ENCODE assay signal across 8 cellular contexts in genomic region chr1:18955442-18956188, GRCh38. TPM values are rescaled to one million over a fixed set of nuclear protein-coding genes. Genes with fewer than 3 reads are reported as not detected.
DNase-seq lines count a peak whose midpoint lies in the region; ATAC-seq, FAIRE-seq and TF ChIP-seq lines count a peak whose summit lies in the region.

No MANE protein-coding gene starts in this region.

- no peaks in the 10 kb centered on the region for H3K9me3 Mint-ChIP-seq in T-helper 1 cell treated with Interleukin-12 subunit alpha and Interleukin-12 subunit beta and Interleukin-4 antibody, amounts not matched to agents 30 μg/mL and 1 μg/mL, for 36 hours

- TF ChIP-seq RAD21 in GM12878 (IDR thresholded peaks at IDR 0.05; ENCODE audit: insufficient read depth, low read depth, low read length): no peak

- H3K4me2 ChIP-seq in GM12878 (ENCODE audit: control insufficient read depth, insufficient read depth): peak overlapping the region; percentile 98
- H3K4me2 ChIP-seq in keratinocyte (ENCODE audit: control insufficient read depth, extremely low read depth, insufficient read depth, low read depth, low read length): peak overlapping the region; percentile 91

- H3K27me3 ChIP-seq in GM12878 (replicated peaks in 1 of 2; ENCODE audit: control insufficient read depth in 2 of 2, insufficient read depth in 2 of 2, low read length in 1 of 2) (peaks cover 1 to 3% of the 10 kb centered on the region in 2 experiments; a peak in 3 of 4 replicates), keratinocyte (ENCODE audit: control insufficient read depth, extremely low read depth, insufficient read depth, low read length) (no peaks in the 10 kb centered on the region)

- H4K20me1 ChIP-seq in GM12878 (ENCODE audit: control insufficient read depth, insufficient read depth): 0 out of 2 replicates have a peak, but pooled peaks cover 2% of the 10 kb centered on the region
- peaks cover 17% of the 10 kb centered on the region for H4K20me1 ChIP-seq in keratinocyte (ENCODE audit: control insufficient read depth, extremely low read depth, insufficient read depth, low read length)

- H3K36me3 ChIP-seq in GM12878 (ENCODE audit: control insufficient read depth in 2 of 2, insufficient read depth in 2 of 2, low read length in 1 of 2): no peaks in the 10 kb centered on the region
- peaks cover 2 to 23% of the 10 kb centered on the region in 2 experiments for H3K36me3 ChIP-seq in keratinocyte (ENCODE audit: control insufficient read depth in 2 of 2, extremely low read depth in 1 of 2, insufficient read depth in 2 of 2, low read length in 2 of 2)

- H3K9ac ChIP-seq in GM12878 (ENCODE audit: control insufficient read depth, insufficient read depth, low read length) (peak overlapping the region; percentile 52; the same call in 1 of the 2 replicates), keratinocyte (ENCODE audit: control insufficient read depth, extremely low read depth, insufficient read depth, low read length) (peak overlapping the region; percentile 78)

- peaks cover 40% of the 10 kb centered on the region for H3K79me2 ChIP-seq in GM12878 (ENCODE audit: control insufficient read depth, insufficient read depth, low read length)
- peaks cover 58% of the 10 kb centered on the region for H3K79me2 ChIP-seq in keratinocyte (ENCODE audit: control insufficient read depth, insufficient read depth, low read length)

- H2AFZ ChIP-seq in GM12878 (ENCODE audit: control insufficient read depth, low read depth, low read length): peak overlapping the region; percentile 74
- no peak overlapping the region for H2AFZ ChIP-seq in keratinocyte (ENCODE audit: control insufficient read depth, low read length)

- peak; percentile 21 for TF ChIP-seq CTCF in AG04449 (IDR thresholded peaks at IDR 0.05; ENCODE audit: insufficient read depth, low read length, missing control alignments)
- peak in 1 of 3 experiments; percentile 21; a peak in 2 of 6 replicates for TF ChIP-seq CTCF in GM12878 (IDR thresholded peaks at IDR 0.05 in 2 of 3, conservative IDR thresholded peaks at IDR 0.05 in 1 of 3; ENCODE audit: control insufficient read depth in 2 of 3, extremely low read depth in 1 of 3, insufficient read depth in 1 of 3, low read depth in 3 of 3, low read length in 3 of 3)
- TF ChIP-seq CTCF in keratinocyte (optimal IDR thresholded peaks at IDR 0.05 in 1 of 3, IDR thresholded peaks at IDR 0.05 in 1 of 3, conservative IDR thresholded peaks at IDR 0.05 in 1 of 3; ENCODE audit: extremely low read depth in 1 of 3, insufficient read depth in 2 of 3, low read length in 3 of 3): no peak

- in situ Hi-C loops in GM12878 (cut with MboI): no loop called here

- TF ChIP-seq EP300 in GM12878 (IDR thresholded peaks at IDR 0.05; ENCODE audit: borderline replicate concordance in 1 of 2, control insufficient read depth in 1 of 2, low read depth in 2 of 2, low read length in 2 of 2): no peak

- peak overlapping the region; percentile 86 for H3K4me3 Mint-ChIP-seq in T-helper 1 cell treated with Interleukin-12 subunit alpha and Interleukin-12 subunit beta and Interleukin-4 antibody, amounts not matched to agents 30 μg/mL and 1 μg/mL, for 36 hours

- H3K4me3 ChIP-seq in AG04449 (ENCODE audit: low read depth, low read length): peak overlapping the region; percentile 75
- peak overlapping the region; percentile 70 for H3K4me3 ChIP-seq in GM12878
- H3K4me3 ChIP-seq in keratinocyte (ENCODE audit: control insufficient read depth in 2 of 3, extremely low read depth in 1 of 3, insufficient read depth in 2 of 3, low read depth in 1 of 3, low read length in 3 of 3): peak overlapping the region; percentile 81 to 93 (median 86)

- peak; percentile 8 for ATAC-seq in HG03442 (IDR thresholded peaks at IDR 0.05; ENCODE audit: unreplicated experiment)
- peak; percentile 18 for ATAC-seq in GM12878
- ATAC-seq in GM19328 (IDR thresholded peaks at IDR 0.05; ENCODE audit: unreplicated experiment): no peak

- intact Hi-C loops in GM12878 (cut with micrococcal nuclease; ENCODE audit: unreplicated experiment): loop anchor here (1.0 to 10.0 kb wide), 2 partner anchors 56 to 249 kb away; no protein-coding TSS in a partner anchor

- H3K9me3 ChIP-seq in GM12878 (replicated peaks; ENCODE audit: control insufficient read depth, insufficient read depth, low read length) (no peaks in the 10 kb centered on the region), keratinocyte (ENCODE audit: control insufficient read depth, low read depth, low read length) (no peaks in the 10 kb centered on the region)

- FAIRE-seq in GM12878 (lab: Jason Lieb, UNC) (no peak), keratinocyte (lab: Jason Lieb, UNC) (no peak)

- TF ChIP-seq POLR2A in GM18526 (IDR thresholded peaks at IDR 0.05; ENCODE audit: extremely low read depth, insufficient read length) (peak; percentile 6), GM12878 (IDR thresholded peaks at IDR 0.05; ENCODE audit: low read depth, low read length) (peak; percentile 48)

- H3K36me3 Mint-ChIP-seq in T-helper 1 cell treated with Interleukin-12 subunit alpha and Interleukin-12 subunit beta and Interleukin-4 antibody, amounts not matched to agents 30 μg/mL and 1 μg/mL, for 36 hours (ENCODE audit: low read depth): peaks cover 14% of the 10 kb centered on the region

- CTCF ChIA-PET in AG04449 (lab: Yijun Ruan, JAX) (interaction anchor here (0.8 to 12.4 kb wide), 7 partner anchors 10 to 94 kb away, joined by 3 to 179 read pairs (median 3); no protein-coding TSS in a partner anchor), GM12878 (lab: Yijun Ruan, JAX) (interaction anchor here (0.9 to 11.6 kb wide), 7 partner anchors 28 to 149 kb away, joined by 3 to 117 read pairs (median 4); no protein-coding TSS in a partner anchor)

- dilution Hi-C loops in keratinocyte (cut with MboI; ENCODE audit: extremely low pct_ligation_motif_present, low sequenced_read_pairs): no loop called here

- H3K27ac Mint-ChIP-seq in T-helper 1 cell treated with Interleukin-12 subunit alpha and Interleukin-12 subunit beta and Interleukin-4 antibody, amounts not matched to agents 30 μg/mL and 1 μg/mL, for 36 hours: peak overlapping the region; percentile 78

- RAD21 ChIA-PET in GM12878 (lab: Charles Lee; ENCODE audit: unreplicated experiment): interaction anchor here (0.6 to 3.7 kb wide), 5 partner anchors 28 to 53 kb away, joined by 4 to 36 read pairs (median 5); partner anchors contain the start of gene ALDH4A1

- no peaks in the 10 kb centered on the region for H3K9me1 ChIP-seq in keratinocyte (ENCODE audit: control insufficient read depth, extremely low read depth, insufficient read depth, low read length)

- SMC1A ChIA-PET in GM12878 (lab: Charles Lee; ENCODE audit: uncharacterized antibody, unreplicated experiment): interaction anchor here (1.1 to 4.9 kb wide), 3 partner anchors 28 to 53 kb away, joined by 3 to 27 read pairs (median 8); partner anchors contain the start of gene ALDH4A1

- peak overlapping the region; percentile 8; the same call in 1 of the 2 replicates for H3K27ac ChIP-seq in GM12878 (ENCODE audit: control insufficient read depth, insufficient read depth)
- H3K27ac ChIP-seq in keratinocyte (ENCODE audit: control insufficient read depth, insufficient read depth, low read length): peak overlapping the region; percentile 81

- DNase-seq in AG04449 (ENCODE audit: low read depth, low spot score): no peak
- DNase-seq in GM12878 (ENCODE audit: low read depth, low spot score): no peak
- DNase-seq in keratinocyte (ENCODE audit: low read depth, low spot score): no peak
- peak; percentile 69 for DNase-seq in stimulated activated CD4-positive, alpha-beta T cell treated with anti-CD3 and anti-CD28 coated beads, Interleukin-4, amount 100 ng/mL, for 1 hour

- POLR2A ChIA-PET in AG04449 (lab: Yijun Ruan, JAX): interaction anchor here (1.1 to 2.1 kb wide), 4 partner anchors 11 to 34 kb away, joined by 3 to 8 read pairs (median 6); no protein-coding TSS in a partner anchor
- POLR2A ChIA-PET in GM12878 (lab: Charles Lee): interaction anchor here (3.0 kb wide), 1 partner anchor 28 kb away, joined by 13 read pairs; no protein-coding TSS in a partner anchor

- WGBS in GM12878 (ENCODE audit: insufficient coverage, insufficient replicate concordance, low lambda C conversion rate, missing lambda C conversion rate): under 1% methylated on average over 88 of the region's 89 CpGs

- H3K4me1 Mint-ChIP-seq in T-helper 1 cell treated with Interleukin-12 subunit alpha and Interleukin-12 subunit beta and Interleukin-4 antibody, amounts not matched to agents 30 μg/mL and 1 μg/mL, for 36 hours (ENCODE audit: low read depth): peaks cover 58% of the 10 kb centered on the region

- H3K4me1 ChIP-seq in GM12878 (ENCODE audit: control insufficient read depth, insufficient read depth, low read length) (peaks cover 50% of the 10 kb centered on the region), keratinocyte (ENCODE audit: control insufficient read depth, extremely low read depth, insufficient read depth, low read length) (peaks cover 50% of the 10 kb centered on the region)

- H3K27me3 Mint-ChIP-seq in T-helper 1 cell treated with Interleukin-12 subunit alpha and Interleukin-12 subunit beta and Interleukin-4 antibody, amounts not matched to agents 30 μg/mL and 1 μg/mL, for 36 hours (ENCODE audit: low read depth): peaks cover 32% of the 10 kb centered on the region

- no TSS peak for BruUV-seq in GM12878 (replicated peaks; lab: Mats Ljungman, UMichigan)

RNA-seq across cellular contexts. Expression of gene IFFO2, which starts 0.9 kb away (rescaled TPM):
- 9.6 and 13.0 TPM in 2 replicates for total RNA-seq in GM12878 (2013; cell fraction: nucleolus; rRNA removed)
- total RNA-seq in GM12878 (2014; rRNA removed) (15.0 and 16.0 TPM in 2 replicates), GM12878 (2014; rRNA removed; fragmentation: Illumina TruSeq; extraction: Trizol) (7.7 and 8.1 TPM in 2 replicates), GM12878 (2021) (18.4 and 20.5 TPM in 2 replicates)
- polyA plus RNA-seq in GM12878 (2011; ENCODE audit: low read depth): 3.6 TPM
- polyA plus RNA-seq in GM12878 (2011; rRNA removed) (2.7 and 5.7 TPM in 2 replicates), GM12878 (2014; fragmentation: Illumina TruSeq; extraction: Trizol) (8.6 and 9.1 TPM in 2 replicates), GM12878 (2014; fragmentation: Nextera tagmentation; extraction: Ambion mirVana) (1 to 10 TPM; 1.2 to 1.9 TPM), GM12878 (2014; rRNA removed) (11.1 and 14.9 TPM in 2 replicates), GM12878 (2016; fragmentation: Nextera tagmentation; extraction: Ambion mirVana) (1 to 10 TPM; 2.8 to 5.5 TPM), keratinocyte (55.0 to 61.5 TPM (median 57.9 TPM) in 3 replicates)
- polyA plus RNA-seq in GM12878 (2011; cell fraction: cytosol; rRNA removed): 14.6 and 20.7 TPM in 2 replicates
- 10.7 and 12.4 TPM in 2 replicates for polyA plus RNA-seq in GM12878 (2011; cell fraction: nucleus; rRNA removed)
- 8.3 and 8.4 TPM in 2 replicates for polyA plus RNA-seq in GM12878 (2012)
- polyA minus RNA-seq in GM12878 (2011; rRNA and poly(A)+ RNA removed): 10.1 and 13.3 TPM in 2 replicates
- polyA minus RNA-seq in GM12878 (2011; cell fraction: cytosol; rRNA and poly(A)+ RNA removed): 5.2 and 7.2 TPM in 2 replicates
- polyA minus RNA-seq in GM12878 (2011; cell fraction: nucleus; rRNA and poly(A)+ RNA removed): 1.3 and 3.7 TPM in 2 replicates
- 124 TPM for polyA plus RNA-seq in keratinocyte (2011; ENCODE audit: low read depth)
- 43.0 and 79.6 TPM in 2 replicates for polyA plus RNA-seq in keratinocyte (2011; cell fraction: cytosol; rRNA removed)
- polyA plus RNA-seq in keratinocyte (2011; cell fraction: nucleus; rRNA removed): 145 and 193 TPM in 2 replicates
- polyA plus RNA-seq in keratinocyte (2012; ENCODE audit: low replicate concordance): 72.9 and 75.0 TPM in 2 replicates
- polyA minus RNA-seq in keratinocyte: 106 to 194 TPM (median 118 TPM) in 3 replicates
- polyA minus RNA-seq in keratinocyte (2011; cell fraction: cytosol; rRNA and poly(A)+ RNA removed): 127 TPM
- polyA minus RNA-seq in keratinocyte (2011; cell fraction: nucleus; rRNA and poly(A)+ RNA removed): 82.3 and 144 TPM in 2 replicates

RNA-seq across cellular contexts. Expression of gene ALDH4A1, which starts 53.3 kb away (rescaled TPM):
- 4.4 and 6.2 TPM in 2 replicates for total RNA-seq in GM12878 (2013; cell fraction: nucleolus; rRNA removed)
- total RNA-seq in GM12878 (2014; rRNA removed) (12.2 and 15.0 TPM in 2 replicates), GM12878 (2014; rRNA removed; fragmentation: Illumina TruSeq; extraction: Trizol) (5.0 and 6.6 TPM in 2 replicates), GM12878 (2021) (13.1 and 13.8 TPM in 2 replicates)
- 3.3 TPM for polyA plus RNA-seq in GM12878 (2011; ENCODE audit: low read depth)
- polyA plus RNA-seq in GM12878 (2011; rRNA removed) (5.8 and 17.5 TPM in 2 replicates), GM12878 (2014; fragmentation: Illumina TruSeq; extraction: Trizol) (1.6 and 5.9 TPM in 2 replicates), GM12878 (2014; fragmentation: Nextera tagmentation; extraction: Ambion mirVana) (under 1 TPM; 0.06 to 0.53 TPM), GM12878 (2014; rRNA removed) (14.0 and 21.6 TPM in 2 replicates), GM12878 (2016; fragmentation: Nextera tagmentation; extraction: Ambion mirVana) (10 to 100 TPM; 24.3 to 25.5 TPM), keratinocyte (38.7 to 91.9 TPM (median 52.7 TPM) in 3 replicates)
- polyA plus RNA-seq in GM12878 (2011; cell fraction: cytosol; rRNA removed): 21.8 and 36.4 TPM in 2 replicates
- polyA plus RNA-seq in GM12878 (2011; cell fraction: nucleus; rRNA removed): 39.4 and 47.2 TPM in 2 replicates
- polyA plus RNA-seq in GM12878 (2012): 7.6 and 8.0 TPM in 2 replicates
- 7.2 and 16.3 TPM in 2 replicates for polyA minus RNA-seq in GM12878 (2011; rRNA and poly(A)+ RNA removed)
- polyA minus RNA-seq in GM12878 (2011; cell fraction: cytosol; rRNA and poly(A)+ RNA removed): 6.3 and 7.8 TPM in 2 replicates
- 6.4 and 14.3 TPM in 2 replicates for polyA minus RNA-seq in GM12878 (2011; cell fraction: nucleus; rRNA and poly(A)+ RNA removed)
- polyA plus RNA-seq in keratinocyte (2011; ENCODE audit: low read depth): 23.4 TPM
- polyA plus RNA-seq in keratinocyte (2011; cell fraction: cytosol; rRNA removed): 32.0 and 62.6 TPM in 2 replicates
- polyA plus RNA-seq in keratinocyte (2011; cell fraction: nucleus; rRNA removed): 62.5 and 83.1 TPM in 2 replicates
- 44.0 and 48.3 TPM in 2 replicates for polyA plus RNA-seq in keratinocyte (2012; ENCODE audit: low replicate concordance)
- polyA minus RNA-seq in keratinocyte: 48.6 to 89.0 TPM (median 74.9 TPM) in 3 replicates
- 91.9 TPM for polyA minus RNA-seq in keratinocyte (2011; cell fraction: cytosol; rRNA and poly(A)+ RNA removed)
- polyA minus RNA-seq in keratinocyte (2011; cell fraction: nucleus; rRNA and poly(A)+ RNA removed): 65.3 and 76.2 TPM in 2 replicates
